Comparison of ENCODE assay signal across 31 cellular contexts in genomic region chr3:74332165-74332564, GRCh38.
"Had no signal": no experiment of that assay in that cellular context is flagged by ENCODE, and none has a peak within 500 bp of the region (broad histone marks: within the 10 kb centered on the region; RNA-seq: fewer than 3 reads in every experiment).

No MANE protein-coding gene starts in this region.

- FAIRE-seq: colon had no signal

- ATAC-seq: activated CD4-positive, CD25-positive, alpha-beta regulatory T cell treated with anti-CD3 and anti-CD28 coated beads, Interleukin-2, amount 50 U/mL, for 24 hours; activated CD8-positive, alpha-beta T cell treated with anti-CD3 and anti-CD28 coated beads for 36 hours; activated naive CD8-positive, alpha-beta T cell treated with anti-CD3 and anti-CD28 coated beads, Interleukin-2, amount 50 U/mL, for 24 hours; body of pancreas; effector memory CD8-positive, alpha-beta T cell; foreskin keratinocyte; gastrocnemius medialis; heart left ventricle; T-helper 17 cell had no signal

- H3K4me1 ChIP-seq: adrenal gland, body of pancreas, esophagus muscularis mucosa, foreskin keratinocyte, gastrocnemius medialis, heart left ventricle had no signal

- H3K27ac ChIP-seq: adrenal gland, body of pancreas, esophagus muscularis mucosa, foreskin keratinocyte, gastrocnemius medialis, heart left ventricle, WERI-Rb-1 had no signal

- H3K9me3 ChIP-seq: adrenal gland, body of pancreas, esophagus muscularis mucosa, gastrocnemius medialis, heart left ventricle had no signal

- H3K27me3 ChIP-seq: adrenal gland, body of pancreas, esophagus muscularis mucosa, foreskin keratinocyte, gastrocnemius medialis, heart left ventricle had no signal

- H3K4me3 ChIP-seq: adrenal gland, body of pancreas, esophagus muscularis mucosa, gastrocnemius medialis, heart left ventricle had no signal

- DNase-seq: activated B cell treated with CpG ODN at 0.5 μM for 24 hours; activated CD4-positive, alpha-beta T cell treated with anti-CD3 and anti-CD28 coated beads for 48 hours; activated CD4-positive, alpha-beta T cell treated with anti-CD3 and anti-CD28 coated beads, Interleukin-2, amount 50 U/mL, for 1 hour; activated CD4-positive, alpha-beta T cell treated with anti-CD3 and anti-CD28 coated beads, Interleukin-2, amount 50 U/mL, for 48 hours; activated CD8-positive, alpha-beta memory T cell treated with anti-CD3 and anti-CD28 coated beads for 24 hours; activated CD8-positive, alpha-beta T cell treated with anti-CD3 and anti-CD28 coated beads for 36 hours; activated effector memory CD4-positive, alpha-beta T cell treated with anti-CD3 and anti-CD28 coated beads, Interleukin-2, amount 50 U/mL, for 16 hours; activated naive CD4-positive, alpha-beta T cell treated with anti-CD3 and anti-CD28 coated beads for 36 hours; activated naive CD8-positive, alpha-beta T cell treated with anti-CD3 and anti-CD28 coated beads for 36 hours; activated naive CD8-positive, alpha-beta T cell treated with anti-CD3 and anti-CD28 coated beads, Interleukin-2, amount 50 U/mL, for 24 hours; activated T-cell treated with anti-CD3 and anti-CD28 coated beads, Interleukin-2, amount 50 U/mL, for 48 hours; adrenal gland; amygdala; aorta; body of pancreas; caudate nucleus; cortex of kidney; dermis blood vessel endothelial cell; effector CD4-positive, alpha-beta T cell; effector memory CD8-positive, alpha-beta T cell; erythroblast; foreskin keratinocyte; gastrocnemius medialis; glutamatergic neuron; heart left ventricle; T-helper 17 cell; T1000; WERI-Rb-1 had no signal
